ENCODE assay signal across 8 cellular contexts in the genomic region with DNA sequence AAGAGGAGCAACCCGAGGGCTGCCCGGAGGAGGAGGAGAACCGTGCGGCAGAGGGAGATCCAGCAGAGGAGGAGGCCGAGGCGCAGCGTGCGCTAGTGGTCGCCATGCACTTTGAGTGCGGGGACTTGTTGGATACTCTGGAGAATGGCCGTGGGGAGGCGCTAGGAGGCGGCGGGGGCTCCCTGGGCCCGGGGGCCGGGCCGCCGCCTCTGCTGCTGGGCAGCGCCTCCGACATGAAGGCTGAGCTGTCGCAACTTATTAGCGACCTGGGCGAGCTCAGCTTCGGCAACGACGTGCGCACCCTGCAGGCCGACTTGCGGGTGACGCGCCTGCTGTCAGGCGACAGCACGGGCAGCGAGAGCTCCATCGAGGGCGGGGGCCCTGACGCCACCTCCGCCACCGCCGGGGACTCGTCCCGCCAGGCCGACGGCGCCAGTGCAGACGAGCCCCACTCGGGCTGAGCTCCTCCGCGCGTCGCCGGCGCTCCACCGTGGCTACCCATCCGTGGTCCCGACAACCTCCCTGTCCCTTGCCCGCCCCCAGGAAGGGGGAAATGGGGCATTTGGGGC. TPM values are rescaled to one million over a fixed set of nuclear protein-coding genes. Genes with fewer than 3 reads are reported as not detected.
DNase-seq lines count a peak whose midpoint lies in the region; ATAC-seq and TF ChIP-seq lines count a peak whose summit lies in the region.

No MANE protein-coding gene starts in this region.

- H3K4me3 Mint-ChIP-seq in activated T-cell treated with anti-CD3 and anti-CD28 coated beads, Interleukin-2, amount 50 U/mL, for 4 hours: peak overlapping the region; percentile 95
- H3K4me3 Mint-ChIP-seq in nephron: peak overlapping the region; percentile 92 to 99 (median 98)

- intact Hi-C loops in stomach (cut with DNase I; ENCODE audit: low total_unique reads): no loop called here

- DNase-seq in DMS 273 treated with DMSO at 0.1 percent for 48 hours (lab: John Stamatoyannopoulos, UW) (peak; percentile 34), HAP-1 (ENCODE audit: low spot score in 2 of 2) (peak; percentile 67 to 80), NCI-H82 (lab: John Stamatoyannopoulos, UW) (peak; percentile 85), fibroblast of mammary gland (ENCODE audit: low read depth) (peak; percentile 59), stomach (peak; percentile 79), GOT3 (lab: John Stamatoyannopoulos, UW) (no peak)
- peak; percentile 72 for DNase-seq in activated T-cell treated with anti-CD3 and anti-CD28 coated beads, Interleukin-2, amount 50 U/mL, for 4 hours

- ATAC-seq in activated T-cell treated with anti-CD3 and anti-CD28 coated beads, Interleukin-2, amount 50 U/mL, for 4 hours: peak; percentile 67 to 74

- H3K36me3 Mint-ChIP-seq in activated T-cell treated with anti-CD3 and anti-CD28 coated beads, Interleukin-2, amount 50 U/mL, for 4 hours (ENCODE audit: insufficient read depth): peaks cover 5% of the 10 kb centered on the region
- no peaks in the 10 kb centered on the region for H3K36me3 Mint-ChIP-seq in nephron (ENCODE audit: low read depth)

- H3K4me1 Mint-ChIP-seq in activated T-cell treated with anti-CD3 and anti-CD28 coated beads, Interleukin-2, amount 50 U/mL, for 4 hours (ENCODE audit: low read depth): peaks cover 59% of the 10 kb centered on the region
- H3K4me1 Mint-ChIP-seq in nephron: peaks cover 53% of the 10 kb centered on the region

- H3K9me3 Mint-ChIP-seq in activated T-cell treated with anti-CD3 and anti-CD28 coated beads, Interleukin-2, amount 50 U/mL, for 4 hours: no peaks in the 10 kb centered on the region
- no peaks in the 10 kb centered on the region for H3K9me3 Mint-ChIP-seq in nephron

- WGBS in stomach, 5 donors: 2 to 4% (median 3%) methylated on average over 13 to 57 of the region's 57 CpGs

- no peaks in the 10 kb centered on the region for H3K27me3 ChIP-seq in HAP-1 (ENCODE audit: low read depth)
- H3K27me3 ChIP-seq in stomach: peaks cover 0 to 30% (median 7%) of the 10 kb centered on the region in 3 donors

- H3K36me3 ChIP-seq in HAP-1 (replicated peaks): no peaks in the 10 kb centered on the region; the same call in 1 of the 2 replicates
- H3K36me3 ChIP-seq in stomach: no peaks in the 10 kb centered on the region

- TF ChIP-seq CTCF in fibroblast of mammary gland (conservative IDR thresholded peaks at IDR 0.05; ENCODE audit: control insufficient read depth, insufficient read depth, low read depth, low read length) (peak; percentile 7), nephron (IDR thresholded peaks at IDR 0.05; ENCODE audit: unreplicated experiment in 3 of 3) (peak; percentile 30 to 57 (median 46)), stomach (IDR thresholded peaks at IDR 0.05) (peak in 3 of 7 experiments; percentile 14 to 48 (median 22))

- H3K27ac ChIP-seq in stomach: peak overlapping the region; percentile 70 to 88 (median 85)

- no peak for TF ChIP-seq EP300 in stomach (IDR thresholded peaks at IDR 0.05)

- in situ Hi-C loops in HAP-1 (cut with MboI; ENCODE audit: low sequenced_read_pairs): loop anchor here (5.0 kb wide), 1 partner anchor 420 kb away; no protein-coding TSS in a partner anchor

- H3K9me3 ChIP-seq in HAP-1: no peaks in the 10 kb centered on the region
- no peaks in the 10 kb centered on the region for H3K9me3 ChIP-seq in stomach

- peak overlapping the region; percentile 27 for H3K4me3 ChIP-seq in HAP-1
- H3K4me3 ChIP-seq in fibroblast of mammary gland (ENCODE audit: control insufficient read depth, low read depth, low read length): peak overlapping the region; percentile 61
- H3K4me3 ChIP-seq in stomach: peak overlapping the region; percentile 58 to 86 (median 68)

- peak overlapping the region in 2 of 3 experiments; percentile 36 to 85 for H3K27ac Mint-ChIP-seq in nephron

- peaks cover 23% of the 10 kb centered on the region for H3K4me1 ChIP-seq in HAP-1
- H3K4me1 ChIP-seq in stomach: peaks cover 38 to 66% (median 53%) of the 10 kb centered on the region in 4 donors

- TF ChIP-seq POLR2A in stomach (IDR thresholded peaks at IDR 0.05): no peak

- H3K27me3 Mint-ChIP-seq in activated T-cell treated with anti-CD3 and anti-CD28 coated beads, Interleukin-2, amount 50 U/mL, for 4 hours (ENCODE audit: low read depth): peaks cover 21% of the 10 kb centered on the region
- peaks cover 22% of the 10 kb centered on the region for H3K27me3 Mint-ChIP-seq in nephron (ENCODE audit: low read depth)

RNA-seq across cellular contexts. Expression of a gene that starts 2.0 kb away (rescaled TPM):
- total RNA-seq in activated T-cell treated with anti-CD3 and anti-CD28 coated beads, Interleukin-2, amount 50 U/mL, for 4 hours: 10 to 100 TPM in 2 of 3 donors, 1 to 10 TPM in 1; 9.9 to 27.8 (median 19.8) TPM
- 10 to 100 TPM in 2 of 5 donors, 1 to 10 TPM in 3; 1.3 to 42.0 (median 6.4) TPM for total RNA-seq in stomach
- 1 to 10 TPM; 2.7 to 5.4 (median 3.0) TPM for polyA plus RNA-seq in stomach

RNA-seq across cellular contexts. Expression of a gene that starts 15.7 kb away (rescaled TPM):
- 10 to 100 TPM; 68.4 to 82.0 (median 70.3) TPM for total RNA-seq in activated T-cell treated with anti-CD3 and anti-CD28 coated beads, Interleukin-2, amount 50 U/mL, for 4 hours
- total RNA-seq in stomach: 100 to 1,000 TPM in 2 of 5 donors, 10 to 100 TPM in 3; 18.7 to 240 (median 76.6) TPM
- 10 to 100 TPM in 1 of 3 donors, 1 to 10 TPM in 2; 7.2 to 14.2 (median 7.3) TPM for polyA plus RNA-seq in stomach

RNA-seq across cellular contexts. Expression of a gene that starts 54.5 kb away (rescaled TPM):
- total RNA-seq in activated T-cell treated with anti-CD3 and anti-CD28 coated beads, Interleukin-2, amount 50 U/mL, for 4 hours: 1 to 10 TPM; 1.1 to 2.4 (median 2.0) TPM
- total RNA-seq in stomach: 100 to 1,000 TPM in 1 of 5 donors, 10 to 100 TPM in 2, 1 to 10 TPM in 1, not detected in 1; 9.4 to 352 (median 16.3) TPM
- polyA plus RNA-seq in stomach: 1 to 10 TPM; 4.4 to 9.1 (median 6.1) TPM
